Comparison of ENCODE assay signal across 3 cellular contexts in genomic region chr1:229895605-229896004, GRCh38.
TF ChIP-seq lines count a peak whose summit lies in the region.

No MANE protein-coding gene starts in this region.

TF ChIP-seq in liver, 16 proteins besides CTCF, POLR2A, EP300 and RAD21 (continued from another document):
- TF ChIP-seq ATF3 (IDR thresholded peaks at IDR 0.05) (no peak), EGR1 (IDR thresholded peaks at IDR 0.05; ENCODE audit: low read depth in 2 of 2) (no peak), ZBTB33 (IDR thresholded peaks at IDR 0.05) (no peak), YY1 (IDR thresholded peaks at IDR 0.05) (peak; percentile 34), NR2F2 (IDR thresholded peaks at IDR 0.05) (no peak)

TF ChIP-seq in HepG2, 621 proteins besides CTCF, POLR2A, EP300 and RAD21 (continued from another document):
- TF ChIP-seq TRAFD1 (CRISPR knock-in tag; IDR thresholded peaks at IDR 0.05; ENCODE audit: borderline replicate concordance) (no peak), PAF1 (CRISPR knock-in tag; IDR thresholded peaks at IDR 0.05) (no peak), ARID2 (CRISPR knock-in tag; IDR thresholded peaks at IDR 0.05; ENCODE audit: borderline replicate concordance) (no peak), ZNF609 (CRISPR knock-in tag; IDR thresholded peaks at IDR 0.05; ENCODE audit: borderline replicate concordance) (no peak), ZNF12 (CRISPR knock-in tag; IDR thresholded peaks at IDR 0.05) (no peak)

TF ChIP-seq in GM12878, 131 proteins besides CTCF, POLR2A, EP300 and RAD21 (continued from another document):
- TF ChIP-seq NRF1 (conservative IDR thresholded peaks at IDR 0.05; ENCODE audit: low read depth, low read length), result no peak
